ENCODE assay signal across 10 cellular contexts in genomic region chr7:86904949-86905834, GRCh38.
DNase-seq lines count a peak whose midpoint lies in the region; ATAC-seq and TF ChIP-seq lines count a peak whose summit lies in the region.
"Had no signal": no experiment of that assay in that cellular context is flagged by ENCODE, and none has a peak within 500 bp of the region (broad histone marks: within the 10 kb centered on the region; RNA-seq: fewer than 3 reads in every experiment).

No MANE protein-coding gene starts in this region.

- no peak overlapping the region for H3K27ac Mint-ChIP-seq in nephron
- H3K27ac Mint-ChIP-seq: T-helper 1 cell treated with Interleukin-12 subunit alpha and Interleukin-12 subunit beta and Interleukin-4 antibody, amounts not matched to agents 30 μg/mL and 1 μg/mL, for 36 hours had no signal

- DNase-seq in DMS153 (lab: John Stamatoyannopoulos, UW), result peak; percentile 13
- DNase-seq in NCI-H1092 treated with DMSO at 0.1 percent for 48 hours (lab: John Stamatoyannopoulos, UW), result peak; percentile 28
- DNase-seq in cardiac fibroblast (ENCODE audit: low read depth in 2 of 2), result peak; percentile 45 to 54
- DNase-seq in stomach, result no peak
- DNase-seq in islet precursor cell, result no peak

- no peak for TF ChIP-seq POLR2A in stomach (IDR thresholded peaks at IDR 0.05)

- H3K4me3 ChIP-seq in cardiac fibroblast (replicated peaks in 1 of 2; ENCODE audit: low read depth in 2 of 2, low read length in 2 of 2) (no peak overlapping the region), stomach (no peak overlapping the region)

- no peak overlapping the region for H3K4me3 Mint-ChIP-seq in nephron
- H3K4me3 Mint-ChIP-seq: T-helper 1 cell treated with Interleukin-12 subunit alpha and Interleukin-12 subunit beta and Interleukin-4 antibody, amounts not matched to agents 30 μg/mL and 1 μg/mL, for 36 hours had no signal

- no peaks in the 10 kb centered on the region for H3K4me1 Mint-ChIP-seq in nephron

- TF ChIP-seq EP300 in stomach (IDR thresholded peaks at IDR 0.05), result no peak

- intact Hi-C loops in stomach (cut with DNase I; ENCODE audit: low total_unique reads), result no loop called here

- no peaks in the 10 kb centered on the region for H3K36me3 ChIP-seq in stomach
- H3K36me3 ChIP-seq: neutrophil had no signal

- no peaks in the 10 kb centered on the region for H3K4me1 ChIP-seq in stomach

- peaks cover 21% of the 10 kb centered on the region for H3K36me3 Mint-ChIP-seq in nephron (ENCODE audit: low read depth)

- no peaks in the 10 kb centered on the region for H3K9me3 Mint-ChIP-seq in nephron
- H3K9me3 Mint-ChIP-seq: T-helper 1 cell treated with Interleukin-12 subunit alpha and Interleukin-12 subunit beta and Interleukin-4 antibody, amounts not matched to agents 30 μg/mL and 1 μg/mL, for 36 hours had no signal

- no peaks in the 10 kb centered on the region for H3K27me3 ChIP-seq in stomach
- H3K27me3 ChIP-seq: neutrophil had no signal

- peak; percentile 75 for ATAC-seq in GM19395 (IDR thresholded peaks at IDR 0.05; ENCODE audit: unreplicated experiment)
- no peak for ATAC-seq in GM21619 (IDR thresholded peaks at IDR 0.05; ENCODE audit: unreplicated experiment)

- no peaks in the 10 kb centered on the region for H3K27me3 Mint-ChIP-seq in nephron (ENCODE audit: low read depth)

- no peaks in the 10 kb centered on the region for H3K9me3 ChIP-seq in stomach
- H3K9me3 ChIP-seq: neutrophil had no signal

- WGBS in stomach, 5 donors, result 22 to 42% (median 28%) methylated on average over 3 of the region's 3 CpGs

- TF ChIP-seq CTCF in cardiac fibroblast (IDR thresholded peaks at IDR 0.05; ENCODE audit: low read depth, low read length) (peak; percentile 70), nephron (IDR thresholded peaks at IDR 0.05; ENCODE audit: unreplicated experiment in 3 of 3) (peak; percentile 56 to 64 (median 57)), stomach (IDR thresholded peaks at IDR 0.05) (peak in 3 of 7 experiments; percentile 24 to 40 (median 34))

- H3K27ac ChIP-seq in stomach, result no peak overlapping the region
- H3K27ac ChIP-seq: neutrophil had no signal

Comparison
In these comparisons a context has a peak if more than half of its experiments do, and no peak if none do; other contexts are left out.
1. DNase-seq: peak in DMS153 (single experiment), NCI-H1092 treated with DMSO at 0.1 percent for 48 hours (single experiment) and cardiac fibroblast (2 of 2); none in stomach (single experiment) and islet precursor cell (single experiment).